Comparison of ENCODE assay signal across 1 cellular context in the genomic region with DNA sequence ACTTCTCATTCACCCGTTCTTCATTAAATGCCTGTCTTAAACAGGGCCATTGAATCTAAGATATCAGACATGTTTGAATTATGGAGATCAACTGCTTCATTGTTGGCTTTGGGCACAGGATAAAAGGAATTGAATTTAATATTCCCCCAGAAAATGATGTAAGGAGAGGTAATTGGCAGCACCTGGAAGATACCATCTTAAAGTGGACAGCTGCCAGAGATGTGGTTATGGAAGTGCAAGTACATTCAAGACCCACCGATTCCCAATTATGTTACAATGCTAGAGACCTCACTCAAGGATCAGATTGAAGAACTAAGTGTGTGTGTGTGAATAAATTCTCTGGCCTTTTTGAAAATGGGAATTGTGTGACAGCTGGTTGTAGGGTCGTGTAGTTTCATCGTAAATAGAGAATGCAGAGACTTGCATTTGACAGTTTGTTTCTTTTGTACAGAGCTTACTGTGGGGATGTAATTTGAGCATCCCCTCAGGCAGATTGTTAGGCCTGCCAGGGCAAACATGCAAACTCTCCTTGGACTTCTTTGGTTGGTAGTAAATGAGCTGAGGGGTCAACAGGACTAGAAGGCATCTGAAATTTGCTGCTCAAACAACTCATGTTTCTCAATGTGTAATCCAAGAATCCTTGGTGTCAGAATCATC.
TF ChIP-seq lines count a peak whose summit lies in the region.

No MANE protein-coding gene starts in this region.

TF ChIP-seq in HEK293, 187 proteins besides CTCF, POLR2A, EP300 and RAD21 (continued from another document and continues in another):
- TF ChIP-seq, protein P1, sequence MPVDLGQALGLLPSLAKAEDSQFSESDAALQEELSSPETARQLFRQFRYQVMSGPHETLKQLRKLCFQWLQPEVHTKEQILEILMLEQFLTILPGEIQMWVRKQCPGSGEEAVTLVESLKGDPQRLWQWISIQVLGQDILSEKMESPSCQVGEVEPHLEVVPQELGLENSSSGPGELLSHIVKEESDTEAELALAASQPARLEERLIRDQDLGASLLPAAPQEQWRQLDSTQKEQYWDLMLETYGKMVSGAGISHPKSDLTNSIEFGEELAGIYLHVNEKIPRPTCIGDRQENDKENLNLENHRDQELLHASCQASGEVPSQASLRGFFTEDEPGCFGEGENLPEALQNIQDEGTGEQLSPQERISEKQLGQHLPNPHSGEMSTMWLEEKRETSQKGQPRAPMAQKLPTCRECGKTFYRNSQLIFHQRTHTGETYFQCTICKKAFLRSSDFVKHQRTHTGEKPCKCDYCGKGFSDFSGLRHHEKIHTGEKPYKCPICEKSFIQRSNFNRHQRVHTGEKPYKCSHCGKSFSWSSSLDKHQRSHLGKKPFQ (tag by site-specific recombination; IDR thresholded peaks at IDR 0.05): no peak
- TF ChIP-seq ZNF132 (tag by site-specific recombination; IDR thresholded peaks at IDR 0.05; ENCODE audit: borderline replicate concordance): no peak
- TF ChIP-seq, protein P2, sequence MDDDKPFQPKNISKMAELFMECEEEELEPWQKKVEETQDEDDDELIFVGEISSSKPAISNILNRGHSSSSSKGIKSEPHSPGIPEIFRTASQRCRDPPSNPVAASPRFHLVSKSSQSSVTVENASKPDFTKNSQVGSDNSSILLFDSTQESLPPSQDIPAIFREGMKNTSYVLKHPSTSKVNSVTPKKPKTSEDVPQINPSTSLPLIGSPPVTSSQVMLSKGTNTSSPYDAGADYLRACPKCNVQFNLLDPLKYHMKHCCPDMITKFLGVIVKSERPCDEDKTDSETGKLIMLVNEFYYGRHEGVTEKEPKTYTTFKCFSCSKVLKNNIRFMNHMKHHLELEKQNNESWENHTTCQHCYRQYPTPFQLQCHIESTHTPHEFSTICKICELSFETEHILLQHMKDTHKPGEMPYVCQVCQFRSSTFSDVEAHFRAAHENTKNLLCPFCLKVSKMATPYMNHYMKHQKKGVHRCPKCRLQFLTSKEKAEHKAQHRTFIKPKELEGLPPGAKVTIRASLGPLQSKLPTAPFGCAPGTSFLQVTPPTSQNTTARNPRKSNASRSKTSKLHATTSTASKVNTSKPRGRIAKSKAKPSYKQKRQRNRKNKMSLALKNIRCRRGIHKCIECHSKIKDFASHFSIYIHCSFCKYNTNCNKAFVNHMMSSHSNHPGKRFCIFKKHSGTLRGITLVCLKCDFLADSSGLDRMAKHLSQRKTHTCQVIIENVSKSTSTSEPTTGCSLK (tag by site-specific recombination; IDR thresholded peaks at IDR 0.05): no peak
- no peak for TF ChIP-seq ZNF658 (tag by site-specific recombination; IDR thresholded peaks at IDR 0.05)
- peak; percentile 84 for TF ChIP-seq ZNF335 (tag by site-specific recombination; conservative IDR thresholded peaks at IDR 0.05)
- TF ChIP-seq ZNF184 (tag by site-specific recombination; IDR thresholded peaks at IDR 0.05): no peak
- TF ChIP-seq ZNF530 (tag by site-specific recombination; IDR thresholded peaks at IDR 0.05; ENCODE audit: low read depth): no peak
- peak; percentile 99 for TF ChIP-seq MZF1 (tag by site-specific recombination; IDR thresholded peaks at IDR 0.05; ENCODE audit: borderline replicate concordance)
- no peak for TF ChIP-seq HOXD13 (CRISPR knock-in tag; IDR thresholded peaks at IDR 0.05; ENCODE audit: borderline replicate concordance)
- no peak for TF ChIP-seq ZNF433 (tag by site-specific recombination; IDR thresholded peaks at IDR 0.05; ENCODE audit: low read depth)
- no peak for TF ChIP-seq ZNF660 (tag by site-specific recombination; IDR thresholded peaks at IDR 0.05)
- TF ChIP-seq ZSCAN16 (tag by site-specific recombination; IDR thresholded peaks at IDR 0.05): no peak
- 0 out of 2 replicates have a peak, but pooled peaks have one; percentile 11 for TF ChIP-seq ZNF302 (tag by site-specific recombination; IDR thresholded peaks at IDR 0.05; ENCODE audit: low read depth)
- TF ChIP-seq EGR2 (tag by site-specific recombination; IDR thresholded peaks at IDR 0.05; ENCODE audit: low read depth): no peak
- TF ChIP-seq ZNF24 (tag by site-specific recombination; IDR thresholded peaks at IDR 0.05): no peak
- no peak for TF ChIP-seq ZNF292 (tag by site-specific recombination; IDR thresholded peaks at IDR 0.05; ENCODE audit: borderline replicate concordance, low read depth)
- TF ChIP-seq ZNF571 (tag by site-specific recombination; IDR thresholded peaks at IDR 0.05): no peak
- TF ChIP-seq ZNF10 (tag by site-specific recombination; IDR thresholded peaks at IDR 0.05): no peak
- TF ChIP-seq ZSCAN23 (tag by site-specific recombination; IDR thresholded peaks at IDR 0.05): no peak
- no peak for TF ChIP-seq ZNF239 (tag by site-specific recombination; IDR thresholded peaks at IDR 0.05)
- no peak for TF ChIP-seq ZNF610 (tag by site-specific recombination; IDR thresholded peaks at IDR 0.05; ENCODE audit: borderline replicate concordance)
- no peak for TF ChIP-seq KLF10 (tag by site-specific recombination; IDR thresholded peaks at IDR 0.05)
- no peak for TF ChIP-seq ZNF837 (tag by site-specific recombination; IDR thresholded peaks at IDR 0.05)
- no peak for TF ChIP-seq ZSCAN30 (tag by site-specific recombination; IDR thresholded peaks at IDR 0.05)
- TF ChIP-seq ZNF175 (tag by site-specific recombination; IDR thresholded peaks at IDR 0.05): no peak
- no peak for TF ChIP-seq ZNF146 (tag by site-specific recombination; IDR thresholded peaks at IDR 0.05)
- TF ChIP-seq, protein P3, sequence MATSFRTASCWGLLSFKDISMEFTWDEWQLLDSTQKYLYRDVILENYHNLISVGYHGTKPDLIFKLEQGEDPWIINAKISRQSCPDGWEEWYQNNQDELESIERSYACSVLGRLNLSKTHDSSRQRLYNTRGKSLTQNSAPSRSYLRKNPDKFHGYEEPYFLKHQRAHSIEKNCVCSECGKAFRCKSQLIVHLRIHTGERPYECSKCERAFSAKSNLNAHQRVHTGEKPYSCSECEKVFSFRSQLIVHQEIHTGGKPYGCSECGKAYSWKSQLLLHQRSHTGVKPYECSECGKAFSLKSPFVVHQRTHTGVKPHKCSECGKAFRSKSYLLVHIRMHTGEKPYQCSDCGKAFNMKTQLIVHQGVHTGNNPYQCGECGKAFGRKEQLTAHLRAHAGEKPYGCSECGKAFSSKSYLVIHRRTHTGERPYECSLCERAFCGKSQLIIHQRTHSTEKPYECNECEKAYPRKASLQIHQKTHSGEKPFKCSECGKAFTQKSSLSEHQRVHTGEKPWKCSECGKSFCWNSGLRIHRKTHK (tag by site-specific recombination; IDR thresholded peaks at IDR 0.05): no peak
- TF ChIP-seq ZNF366 (tag by site-specific recombination; conservative IDR thresholded peaks at IDR 0.05): peak; percentile 46; the same call in 1 of the 2 replicates
- peak; percentile 54; the same call in 1 of the 2 replicates for TF ChIP-seq SCRT1 (tag by site-specific recombination; IDR thresholded peaks at IDR 0.05; ENCODE audit: borderline replicate concordance)
- no peak for TF ChIP-seq ZNF707 (tag by site-specific recombination; IDR thresholded peaks at IDR 0.05)
- TF ChIP-seq ZNF48 (tag by site-specific recombination; IDR thresholded peaks at IDR 0.05): no peak
- TF ChIP-seq, protein P4, sequence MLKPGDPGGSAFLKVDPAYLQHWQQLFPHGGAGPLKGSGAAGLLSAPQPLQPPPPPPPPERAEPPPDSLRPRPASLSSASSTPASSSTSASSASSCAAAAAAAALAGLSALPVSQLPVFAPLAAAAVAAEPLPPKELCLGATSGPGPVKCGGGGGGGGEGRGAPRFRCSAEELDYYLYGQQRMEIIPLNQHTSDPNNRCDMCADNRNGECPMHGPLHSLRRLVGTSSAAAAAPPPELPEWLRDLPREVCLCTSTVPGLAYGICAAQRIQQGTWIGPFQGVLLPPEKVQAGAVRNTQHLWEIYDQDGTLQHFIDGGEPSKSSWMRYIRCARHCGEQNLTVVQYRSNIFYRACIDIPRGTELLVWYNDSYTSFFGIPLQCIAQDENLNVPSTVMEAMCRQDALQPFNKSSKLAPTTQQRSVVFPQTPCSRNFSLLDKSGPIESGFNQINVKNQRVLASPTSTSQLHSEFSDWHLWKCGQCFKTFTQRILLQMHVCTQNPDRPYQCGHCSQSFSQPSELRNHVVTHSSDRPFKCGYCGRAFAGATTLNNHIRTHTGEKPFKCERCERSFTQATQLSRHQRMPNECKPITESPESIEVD (tag by site-specific recombination; IDR thresholded peaks at IDR 0.05): peak; percentile 59
- no peak for TF ChIP-seq ZNF202 (tag by site-specific recombination; IDR thresholded peaks at IDR 0.05; ENCODE audit: borderline replicate concordance)
- TF ChIP-seq ZXDB (tag by site-specific recombination; IDR thresholded peaks at IDR 0.05): peak; percentile 62; the same call in 1 of the 2 replicates
- no peak for TF ChIP-seq ZNF211 (tag by site-specific recombination; IDR thresholded peaks at IDR 0.05; ENCODE audit: low read depth)
- TF ChIP-seq ZNF843 (tag by site-specific recombination; IDR thresholded peaks at IDR 0.05): peak; percentile 89
- TF ChIP-seq, protein P5, sequence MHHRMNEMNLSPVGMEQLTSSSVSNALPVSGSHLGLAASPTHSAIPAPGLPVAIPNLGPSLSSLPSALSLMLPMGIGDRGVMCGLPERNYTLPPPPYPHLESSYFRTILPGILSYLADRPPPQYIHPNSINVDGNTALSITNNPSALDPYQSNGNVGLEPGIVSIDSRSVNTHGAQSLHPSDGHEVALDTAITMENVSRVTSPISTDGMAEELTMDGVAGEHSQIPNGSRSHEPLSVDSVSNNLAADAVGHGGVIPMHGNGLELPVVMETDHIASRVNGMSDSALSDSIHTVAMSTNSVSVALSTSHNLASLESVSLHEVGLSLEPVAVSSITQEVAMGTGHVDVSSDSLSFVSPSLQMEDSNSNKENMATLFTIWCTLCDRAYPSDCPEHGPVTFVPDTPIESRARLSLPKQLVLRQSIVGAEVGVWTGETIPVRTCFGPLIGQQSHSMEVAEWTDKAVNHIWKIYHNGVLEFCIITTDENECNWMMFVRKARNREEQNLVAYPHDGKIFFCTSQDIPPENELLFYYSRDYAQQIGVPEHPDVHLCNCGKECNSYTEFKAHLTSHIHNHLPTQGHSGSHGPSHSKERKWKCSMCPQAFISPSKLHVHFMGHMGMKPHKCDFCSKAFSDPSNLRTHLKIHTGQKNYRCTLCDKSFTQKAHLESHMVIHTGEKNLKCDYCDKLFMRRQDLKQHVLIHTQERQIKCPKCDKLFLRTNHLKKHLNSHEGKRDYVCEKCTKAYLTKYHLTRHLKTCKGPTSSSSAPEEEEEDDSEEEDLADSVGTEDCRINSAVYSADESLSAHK (tag by site-specific recombination; IDR thresholded peaks at IDR 0.05): 0 out of 2 replicates have a peak, but pooled peaks have one; percentile 37
- TF ChIP-seq SETDB1 (IDR thresholded peaks at IDR 0.05; ENCODE audit: insufficient read length, low read length): no peak
- TF ChIP-seq, protein P6, sequence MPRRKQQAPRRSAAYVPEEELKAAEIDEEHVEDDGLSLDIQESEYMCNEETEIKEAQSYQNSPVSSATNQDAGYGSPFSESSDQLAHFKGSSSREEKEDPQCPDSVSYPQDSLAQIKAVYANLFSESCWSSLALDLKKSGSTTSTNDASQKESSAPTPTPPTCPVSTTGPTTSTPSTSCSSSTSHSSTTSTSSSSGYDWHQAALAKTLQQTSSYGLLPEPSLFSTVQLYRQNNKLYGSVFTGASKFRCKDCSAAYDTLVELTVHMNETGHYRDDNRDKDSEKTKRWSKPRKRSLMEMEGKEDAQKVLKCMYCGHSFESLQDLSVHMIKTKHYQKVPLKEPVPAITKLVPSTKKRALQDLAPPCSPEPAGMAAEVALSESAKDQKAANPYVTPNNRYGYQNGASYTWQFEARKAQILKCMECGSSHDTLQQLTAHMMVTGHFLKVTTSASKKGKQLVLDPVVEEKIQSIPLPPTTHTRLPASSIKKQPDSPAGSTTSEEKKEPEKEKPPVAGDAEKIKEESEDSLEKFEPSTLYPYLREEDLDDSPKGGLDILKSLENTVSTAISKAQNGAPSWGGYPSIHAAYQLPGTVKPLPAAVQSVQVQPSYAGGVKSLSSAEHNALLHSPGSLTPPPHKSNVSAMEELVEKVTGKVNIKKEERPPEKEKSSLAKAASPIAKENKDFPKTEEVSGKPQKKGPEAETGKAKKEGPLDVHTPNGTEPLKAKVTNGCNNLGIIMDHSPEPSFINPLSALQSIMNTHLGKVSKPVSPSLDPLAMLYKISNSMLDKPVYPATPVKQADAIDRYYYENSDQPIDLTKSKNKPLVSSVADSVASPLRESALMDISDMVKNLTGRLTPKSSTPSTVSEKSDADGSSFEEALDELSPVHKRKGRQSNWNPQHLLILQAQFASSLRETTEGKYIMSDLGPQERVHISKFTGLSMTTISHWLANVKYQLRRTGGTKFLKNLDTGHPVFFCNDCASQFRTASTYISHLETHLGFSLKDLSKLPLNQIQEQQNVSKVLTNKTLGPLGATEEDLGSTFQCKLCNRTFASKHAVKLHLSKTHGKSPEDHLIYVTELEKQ (tag by site-specific recombination; IDR thresholded peaks at IDR 0.05; ENCODE audit: borderline replicate concordance): 0 out of 2 replicates have a peak, but pooled peaks have one; percentile 7
- peak; percentile 90 for TF ChIP-seq FEZF1 (tag by site-specific recombination; IDR thresholded peaks at IDR 0.05)
- no peak for TF ChIP-seq KLF16 (tag by site-specific recombination; IDR thresholded peaks at IDR 0.05)
- TF ChIP-seq, protein P7, sequence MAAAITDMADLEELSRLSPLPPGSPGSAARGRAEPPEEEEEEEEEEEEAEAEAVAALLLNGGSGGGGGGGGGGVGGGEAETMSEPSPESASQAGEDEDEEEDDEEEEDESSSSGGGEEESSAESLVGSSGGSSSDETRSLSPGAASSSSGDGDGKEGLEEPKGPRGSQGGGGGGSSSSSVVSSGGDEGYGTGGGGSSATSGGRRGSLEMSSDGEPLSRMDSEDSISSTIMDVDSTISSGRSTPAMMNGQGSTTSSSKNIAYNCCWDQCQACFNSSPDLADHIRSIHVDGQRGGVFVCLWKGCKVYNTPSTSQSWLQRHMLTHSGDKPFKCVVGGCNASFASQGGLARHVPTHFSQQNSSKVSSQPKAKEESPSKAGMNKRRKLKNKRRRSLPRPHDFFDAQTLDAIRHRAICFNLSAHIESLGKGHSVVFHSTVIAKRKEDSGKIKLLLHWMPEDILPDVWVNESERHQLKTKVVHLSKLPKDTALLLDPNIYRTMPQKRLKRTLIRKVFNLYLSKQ (tag by site-specific recombination; IDR thresholded peaks at IDR 0.05; ENCODE audit: borderline replicate concordance): no peak
- no peak for TF ChIP-seq ZNF174 (tag by site-specific recombination; IDR thresholded peaks at IDR 0.05)
- no peak for TF ChIP-seq ZFHX2 (tag by site-specific recombination; conservative IDR thresholded peaks at IDR 0.05)
- TF ChIP-seq ZNF776 (tag by site-specific recombination; IDR thresholded peaks at IDR 0.05; ENCODE audit: borderline replicate concordance): no peak
- TF ChIP-seq, protein P8, sequence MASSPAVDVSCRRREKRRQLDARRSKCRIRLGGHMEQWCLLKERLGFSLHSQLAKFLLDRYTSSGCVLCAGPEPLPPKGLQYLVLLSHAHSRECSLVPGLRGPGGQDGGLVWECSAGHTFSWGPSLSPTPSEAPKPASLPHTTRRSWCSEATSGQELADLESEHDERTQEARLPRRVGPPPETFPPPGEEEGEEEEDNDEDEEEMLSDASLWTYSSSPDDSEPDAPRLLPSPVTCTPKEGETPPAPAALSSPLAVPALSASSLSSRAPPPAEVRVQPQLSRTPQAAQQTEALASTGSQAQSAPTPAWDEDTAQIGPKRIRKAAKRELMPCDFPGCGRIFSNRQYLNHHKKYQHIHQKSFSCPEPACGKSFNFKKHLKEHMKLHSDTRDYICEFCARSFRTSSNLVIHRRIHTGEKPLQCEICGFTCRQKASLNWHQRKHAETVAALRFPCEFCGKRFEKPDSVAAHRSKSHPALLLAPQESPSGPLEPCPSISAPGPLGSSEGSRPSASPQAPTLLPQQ (tag by site-specific recombination; IDR thresholded peaks at IDR 0.05): no peak; the same call in 1 of the 2 replicates
- TF ChIP-seq OVOL3 (tag by site-specific recombination; IDR thresholded peaks at IDR 0.05): peak; percentile 28
- TF ChIP-seq ZBTB17 (tag by site-specific recombination; IDR thresholded peaks at IDR 0.05): peak; percentile 86
- TF ChIP-seq ZNF558 (tag by site-specific recombination; IDR thresholded peaks at IDR 0.05): peak; percentile 66; the same call in 1 of the 2 replicates
